11 cellular contexts compared by ENCODE assay signal in the genomic region with DNA sequence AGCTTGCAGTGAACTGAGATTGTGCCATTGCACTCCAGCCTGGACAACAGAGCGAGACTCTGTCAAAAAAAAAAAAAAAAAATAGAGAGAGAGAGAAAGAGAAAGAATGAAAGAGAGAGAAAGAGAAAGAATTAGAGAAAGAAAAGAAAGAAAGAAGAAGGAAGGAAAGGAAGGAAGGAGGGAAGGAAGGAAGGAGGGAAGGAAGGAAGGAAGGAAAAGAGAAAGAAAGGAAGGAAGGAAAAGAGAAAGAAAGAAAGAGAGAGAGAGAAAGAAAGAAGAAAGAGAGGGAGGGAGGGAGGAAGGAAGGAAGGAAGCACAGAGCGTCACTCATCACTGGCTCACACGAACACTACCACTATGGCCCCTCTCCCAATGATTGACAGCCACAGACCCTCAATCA. TPM values are rescaled to one million over a fixed set of nuclear protein-coding genes. Genes with fewer than 3 reads are reported as not detected.
DNase-seq lines count a peak whose midpoint lies in the region; ATAC-seq, FAIRE-seq and TF ChIP-seq lines count a peak whose summit lies in the region.
"Not testable (repeated sequence)": the region's sequence is repeated elsewhere in the genome, so short reads cannot be mapped to it uniquely, and the experiment has no call there.
"Had no signal": no experiment of that assay in that cellular context is flagged by ENCODE, and none has a peak within 500 bp of the region (broad histone marks: within the 10 kb centered on the region; RNA-seq: fewer than 3 reads in every experiment).

No MANE protein-coding gene starts in this region.

- not testable (repeated sequence) for FAIRE-seq in K562 (lab: Jason Lieb, UNC)

- DNase-seq in HEK293T (ENCODE audit: extremely low spot score); K562 (ENCODE audit: extremely low read depth in 1 of 4, low spot score in 3 of 4); stimulated activated naive B cell treated with anti-CD40 and anti-IgM and Interleukin-4, amounts not matched to agents 10 μg/mL and 1 μg/mL and 100 μg/mL, for 72 hours: not testable (repeated sequence)

- H3K4me1 ChIP-seq in BLaER1 treated with 17β-estradiol and CSF1 and Interleukin-3, amounts not matched to agents 10 nM and 100 nM; K562 (replicated peaks in 1 of 2; ENCODE audit: control insufficient read depth in 2 of 2, insufficient read depth in 2 of 2, low read length in 2 of 2): not testable (repeated sequence)

- H4K20me1 ChIP-seq in BLaER1 treated with 17β-estradiol and CSF1 and Interleukin-3, amounts not matched to agents 10 nM and 100 nM; K562 (replicated peaks; ENCODE audit: control insufficient read depth, insufficient read depth, low read length): not testable (repeated sequence)

- BruUV-seq in K562 (replicated peaks; lab: Mats Ljungman, UMichigan), result not testable (repeated sequence)

- not testable (repeated sequence) for TF ChIP-seq EP300 in K562 (IDR thresholded peaks at IDR 0.05; ENCODE audit: low read length)

- not testable (repeated sequence) for TF ChIP-seq RAD21 in K562 (CRISPR knock-in tag; conservative IDR thresholded peaks at IDR 0.05 in 1 of 2, IDR thresholded peaks at IDR 0.05 in 1 of 2)

- not testable (repeated sequence) for H3K4me3 Mint-ChIP-seq in stimulated activated naive B cell treated with anti-CD40 and anti-IgM and Interleukin-4, amounts not matched to agents 10 μg/mL and 1 μg/mL and 100 μg/mL, for 72 hours

- CTCF ChIA-PET in HEK293T (lab: Yijun Ruan, JAX); K562 (lab: Yijun Ruan, JAX; ENCODE audit: low intra/inter-chr PET ratio): not testable (repeated sequence)

- in situ Hi-C loops in K562 (cut with MboI), result not testable (repeated sequence)

- POLR2A ChIA-PET in HEK293T (lab: Yijun Ruan, JAX), result interaction anchor here (1.8 kb wide), 1 partner anchor 20 kb away, joined by 5 read pairs; a partner anchor contains a TSS
- POLR2A ChIA-PET in K562 (lab: Yijun Ruan, JAX), result not testable (repeated sequence)

- peaks cover 0 to 10% (median 0%) of the 10 kb centered on the region in 11 experiments; a peak in 2 of 22 replicates for H3K27me3 ChIP-seq in BLaER1 treated with 17β-estradiol and CSF1 and Interleukin-3, amounts not matched to agents 10 nM and 100 nM
- H3K27me3 ChIP-seq in K562 (ENCODE audit: control insufficient read depth in 2 of 2, insufficient read depth in 2 of 2, low read length in 2 of 2), result not testable (repeated sequence)

- intact Hi-C loops in K562 (cut with micrococcal nuclease), result not testable (repeated sequence)

- not testable (repeated sequence) for TF ChIP-seq CTCF in K562 (IDR thresholded peaks at IDR 0.05 in 2 of 3, conservative IDR thresholded peaks at IDR 0.05 in 1 of 3; ENCODE audit: insufficient read depth in 2 of 3, low read depth in 1 of 3, low read length in 3 of 3)

- not testable (repeated sequence) for H3K9ac ChIP-seq in BLaER1 treated with 17β-estradiol and CSF1 and Interleukin-3, amounts not matched to agents 10 nM and 100 nM; K562 (ENCODE audit: insufficient read depth in 1 of 2, low read depth in 2 of 2, low read length in 2 of 2)

- H3K27ac ChIP-seq in BLaER1 treated with 17β-estradiol and CSF1 and Interleukin-3, amounts not matched to agents 10 nM and 100 nM; K562 (ENCODE audit: extremely low read depth, low read depth, low read length): not testable (repeated sequence)

- not testable (repeated sequence) for H3K4me1 Mint-ChIP-seq in stimulated activated naive B cell treated with anti-CD40 and anti-IgM and Interleukin-4, amounts not matched to agents 10 μg/mL and 1 μg/mL and 100 μg/mL, for 72 hours

- H3K79me2 ChIP-seq in K562 (ENCODE audit: control insufficient read depth, insufficient read depth, low read length), result not testable (repeated sequence)

- H3K27ac Mint-ChIP-seq in stimulated activated naive B cell treated with anti-CD40 and anti-IgM and Interleukin-4, amounts not matched to agents 10 μg/mL and 1 μg/mL and 100 μg/mL, for 72 hours, result peak overlapping the region; percentile 68

- H3K36me3 Mint-ChIP-seq in stimulated activated naive B cell treated with anti-CD40 and anti-IgM and Interleukin-4, amounts not matched to agents 10 μg/mL and 1 μg/mL and 100 μg/mL, for 72 hours, result not testable (repeated sequence)

- not testable (repeated sequence) for H3K9me3 ChIP-seq in BLaER1 treated with 17β-estradiol and CSF1 and Interleukin-3, amounts not matched to agents 10 nM and 100 nM (replicated peaks in 1 of 11); K562 (replicated peaks; ENCODE audit: control insufficient read depth, insufficient read depth, low read depth, low read length)

- not testable (repeated sequence) for H3K36me3 ChIP-seq in BLaER1 treated with 17β-estradiol and CSF1 and Interleukin-3, amounts not matched to agents 10 nM and 100 nM; K562 (ENCODE audit: control insufficient read depth, insufficient read depth, low read length)

- not testable (repeated sequence) for TF ChIP-seq POLR2A in K562 (conservative IDR thresholded peaks at IDR 0.05)

- not testable (repeated sequence) for H2AFZ ChIP-seq in K562 (ENCODE audit: low read depth, low read length)

- H3K9me1 ChIP-seq in K562 (ENCODE audit: control insufficient read depth, insufficient read depth, low read length), result not testable (repeated sequence)

- H3K4me3 ChIP-seq in BLaER1 treated with 17β-estradiol and CSF1 and Interleukin-3, amounts not matched to agents 10 nM and 100 nM; K562: not testable (repeated sequence)

- not testable (repeated sequence) for H3K27me3 Mint-ChIP-seq in stimulated activated naive B cell treated with anti-CD40 and anti-IgM and Interleukin-4, amounts not matched to agents 10 μg/mL and 1 μg/mL and 100 μg/mL, for 72 hours

- ATAC-seq in K562; stimulated activated naive B cell treated with anti-CD40 and anti-IgM and Interleukin-4, amounts not matched to agents 10 μg/mL and 1 μg/mL and 100 μg/mL, for 72 hours (replicated peaks): not testable (repeated sequence)

- peak overlapping the region in 7 of 11 experiments; percentile 4 to 36 (median 28); a peak in 7 of 22 replicates for H3K4me2 ChIP-seq in BLaER1 treated with 17β-estradiol and CSF1 and Interleukin-3, amounts not matched to agents 10 nM and 100 nM
- H3K4me2 ChIP-seq in K562 (ENCODE audit: insufficient read depth, low read length), result not testable (repeated sequence)

- not testable (repeated sequence) for H3K9me3 Mint-ChIP-seq in stimulated activated naive B cell treated with anti-CD40 and anti-IgM and Interleukin-4, amounts not matched to agents 10 μg/mL and 1 μg/mL and 100 μg/mL, for 72 hours

- WGBS in K562 (ENCODE audit: insufficient coverage, low coverage, missing lambda C conversion rate), result no CpG with 5 or more reads among the region's 3 CpGs

RNA-seq across cellular contexts. Expression of a gene that starts 20.0 kb away (rescaled TPM):
- 11.5 and 28.0 TPM in 2 replicates for total RNA-seq in K562 (2011; cell fraction: chromatin; rRNA removed; ENCODE audit: low replicate concordance)
- total RNA-seq in K562 (2011; cell fraction: nucleolus; rRNA removed), result 97.4 and 105 TPM in 2 replicates
- total RNA-seq in K562 (2011; cell fraction: nucleoplasm; rRNA removed), result 50.7 and 57.9 TPM in 2 replicates
- total RNA-seq in K562 (2014; rRNA removed) (269 and 323 TPM in 2 replicates), K562 (2014; rRNA removed; fragmentation: Illumina TruSeq; extraction: Trizol) (66.0 and 86.8 TPM in 2 replicates), K562 (2015; rRNA removed; fragmentation: Illumina TruSeq; extraction: Trizol) (114 and 138 TPM in 2 replicates), K562 (2021) (155 and 165 TPM in 2 replicates)
- polyA plus RNA-seq in K562 (2011; rRNA removed) (67.4 and 95.1 TPM in 2 replicates), K562 (2014; fragmentation: Illumina TruSeq; extraction: Trizol) (71.5 and 114 TPM in 2 replicates), K562 (2014; fragmentation: Nextera tagmentation; extraction: Ambion mirVana) (10 to 100 TPM; 20.9 to 48.3 TPM), K562 (2014; rRNA removed) (176 and 220 TPM in 2 replicates)
- polyA plus RNA-seq in K562 (2011; cell fraction: cytosol; rRNA removed), result 123 and 167 TPM in 2 replicates
- 43.4 and 47.8 TPM in 2 replicates for polyA plus RNA-seq in K562 (2011; cell fraction: nucleus; rRNA removed)
- polyA plus RNA-seq in K562 (2012), result 134 and 148 TPM in 2 replicates
- polyA minus RNA-seq in K562 (2011; rRNA and poly(A)+ RNA removed), result 57.2 and 61.3 TPM in 2 replicates
- polyA minus RNA-seq in K562 (2011; cell fraction: cytosol; rRNA and poly(A)+ RNA removed), result 44.3 and 47.8 TPM in 2 replicates
- polyA minus RNA-seq in K562 (2011; cell fraction: nucleus; rRNA and poly(A)+ RNA removed), result 10.2 and 18.4 TPM in 2 replicates

RNA-seq across cellular contexts. Expression of a gene that starts 20.6 kb away (rescaled TPM):
- 19.7 and 48.8 TPM in 2 replicates for total RNA-seq in K562 (2011; cell fraction: chromatin; rRNA removed; ENCODE audit: low replicate concordance)
- total RNA-seq in K562 (2011; cell fraction: nucleolus; rRNA removed), result 34.1 and 39.4 TPM in 2 replicates
- 16.6 and 23.2 TPM in 2 replicates for total RNA-seq in K562 (2011; cell fraction: nucleoplasm; rRNA removed)
- 46.0 and 62.7 TPM in 2 replicates for total RNA-seq in K562 (2014; rRNA removed)
- 13.1 and 16.4 TPM in 2 replicates for total RNA-seq in K562 (2014; rRNA removed; fragmentation: Illumina TruSeq; extraction: Trizol)
- 33.1 and 35.2 TPM in 2 replicates for total RNA-seq in K562 (2015; rRNA removed; fragmentation: Illumina TruSeq; extraction: Trizol)
- 58.7 and 61.7 TPM in 2 replicates for total RNA-seq in K562 (2021)
- polyA plus RNA-seq in K562 (2011; rRNA removed), result 14.8 and 21.9 TPM in 2 replicates
- polyA plus RNA-seq in K562 (2011; cell fraction: cytosol; rRNA removed), result 22.9 and 36.9 TPM in 2 replicates
- polyA plus RNA-seq in K562 (2011; cell fraction: nucleus; rRNA removed), result 52.5 and 71.2 TPM in 2 replicates
- polyA plus RNA-seq in K562 (2012), result 40.7 and 44.4 TPM in 2 replicates
- polyA plus RNA-seq in K562 (2014; fragmentation: Illumina TruSeq; extraction: Trizol), result 31.5 and 46.3 TPM in 2 replicates
- 1 to 10 TPM; 1.1 to 1.7 TPM for polyA plus RNA-seq in K562 (2014; fragmentation: Nextera tagmentation; extraction: Ambion mirVana)
- polyA plus RNA-seq in K562 (2014; rRNA removed), result 35.6 and 37.8 TPM in 2 replicates
- 12.3 and 14.7 TPM in 2 replicates for polyA minus RNA-seq in K562 (2011; rRNA and poly(A)+ RNA removed)
- polyA minus RNA-seq in K562 (2011; cell fraction: cytosol; rRNA and poly(A)+ RNA removed), result 27.4 and 41.7 TPM in 2 replicates
- polyA minus RNA-seq in K562 (2011; cell fraction: nucleus; rRNA and poly(A)+ RNA removed), result 14.8 and 16.9 TPM in 2 replicates

RNA-seq across cellular contexts. Expression of a gene that starts 46.2 kb away (rescaled TPM):
- total RNA-seq in K562 (2011; cell fraction: chromatin; rRNA removed; ENCODE audit: low replicate concordance), result not detected in 2 replicates
- not detected in 2 replicates for total RNA-seq in K562 (2011; cell fraction: nucleolus; rRNA removed)
- not detected in 2 replicates for total RNA-seq in K562 (2011; cell fraction: nucleoplasm; rRNA removed)
- total RNA-seq in K562 (2014; rRNA removed) (not detected in 2 replicates), K562 (2014; rRNA removed; fragmentation: Illumina TruSeq; extraction: Trizol) (not detected in 2 replicates), K562 (2015; rRNA removed; fragmentation: Illumina TruSeq; extraction: Trizol) (not detected in 2 replicates), K562 (2021) (0.27 TPM in 1 of 2 replicates, not detected in the other)
- polyA plus RNA-seq in K562 (2011; rRNA removed) (not detected in 2 replicates), K562 (2014; fragmentation: Illumina TruSeq; extraction: Trizol) (not detected in 2 replicates), K562 (2014; fragmentation: Nextera tagmentation; extraction: Ambion mirVana) (not detected), K562 (2014; rRNA removed) (not detected in 2 replicates)
- not detected in 2 replicates for polyA plus RNA-seq in K562 (2011; cell fraction: cytosol; rRNA removed)
- polyA plus RNA-seq in K562 (2011; cell fraction: nucleus; rRNA removed), result not detected in 2 replicates
- 0.08 TPM in 1 of 2 replicates, not detected in the other for polyA plus RNA-seq in K562 (2012)
- not detected in 2 replicates for polyA minus RNA-seq in K562 (2011; rRNA and poly(A)+ RNA removed)
- polyA minus RNA-seq in K562 (2011; cell fraction: cytosol; rRNA and poly(A)+ RNA removed), result not detected in 2 replicates
- polyA minus RNA-seq in K562 (2011; cell fraction: nucleus; rRNA and poly(A)+ RNA removed), result not detected in 2 replicates
- total RNA-seq: CD4-positive, alpha-beta memory T cell; CD4-positive, CD25-positive, alpha-beta regulatory T cell; CD8-positive, alpha-beta memory T cell; Daoy; G401 had no signal
- polyA plus RNA-seq: CD14-positive monocyte; CD4-positive, alpha-beta memory T cell; CD4-positive, CD25-positive, alpha-beta regulatory T cell; CD8-positive, alpha-beta memory T cell; GM12878 had no signal
